2 cellular contexts compared by ENCODE assay signal in genomic region chr6:136317976-136318375, GRCh38.
TF ChIP-seq lines count a peak whose summit lies in the region.

No MANE protein-coding gene starts in this region.

TF ChIP-seq in IMR-90, 13 proteins besides CTCF, POLR2A, EP300 and RAD21:
- TF ChIP-seq SMC3 (IDR thresholded peaks at IDR 0.05; ENCODE audit: low read depth, low read length) (no peak), FOS (IDR thresholded peaks at IDR 0.05; ENCODE audit: low read depth, low read length) (no peak), MXI1 (IDR thresholded peaks at IDR 0.05; ENCODE audit: borderline replicate concordance, low read depth, low read length) (no peak), ELK1 (IDR thresholded peaks at IDR 0.05; ENCODE audit: borderline replicate concordance, low read depth, low read length) (no peak), NFE2L2 (IDR thresholded peaks at IDR 0.05; ENCODE audit: low read depth, low read length) (no peak), CHD1 (IDR thresholded peaks at IDR 0.05; ENCODE audit: low read depth, low read length) (no peak)
- TF ChIP-seq, protein P1, sequence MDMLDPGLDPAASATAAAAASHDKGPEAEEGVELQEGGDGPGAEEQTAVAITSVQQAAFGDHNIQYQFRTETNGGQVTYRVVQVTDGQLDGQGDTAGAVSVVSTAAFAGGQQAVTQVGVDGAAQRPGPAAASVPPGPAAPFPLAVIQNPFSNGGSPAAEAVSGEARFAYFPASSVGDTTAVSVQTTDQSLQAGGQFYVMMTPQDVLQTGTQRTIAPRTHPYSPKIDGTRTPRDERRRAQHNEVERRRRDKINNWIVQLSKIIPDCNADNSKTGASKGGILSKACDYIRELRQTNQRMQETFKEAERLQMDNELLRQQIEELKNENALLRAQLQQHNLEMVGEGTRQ (IDR thresholded peaks at IDR 0.05; ENCODE audit: low read depth, low read length) = no peak

TF ChIP-seq in GM12878, 131 proteins besides CTCF, POLR2A, EP300 and RAD21:
- TF ChIP-seq SMAD1 (IDR thresholded peaks at IDR 0.05; ENCODE audit: low read depth, partially characterized antibody) = no peak
- TF ChIP-seq RFX5 (IDR thresholded peaks at IDR 0.05; ENCODE audit: low read depth, low read length) = no peak
- no peak for TF ChIP-seq STAT1 (conservative IDR thresholded peaks at IDR 0.05)
- no peak for TF ChIP-seq WRNIP1 (IDR thresholded peaks at IDR 0.05; ENCODE audit: borderline replicate concordance, low read depth, low read length)
- no peak for TF ChIP-seq ZBED1 (IDR thresholded peaks at IDR 0.05; ENCODE audit: borderline replicate concordance)
- no peak for TF ChIP-seq SPI1 (IDR thresholded peaks at IDR 0.05; ENCODE audit: borderline replicate concordance, insufficient read depth, low read depth, low read length)
- TF ChIP-seq RAD51 (IDR thresholded peaks at IDR 0.05) = no peak
- no peak for TF ChIP-seq RELA (IDR thresholded peaks at IDR 0.05; ENCODE audit: borderline replicate concordance, partially characterized antibody)
- no peak for TF ChIP-seq RELB (IDR thresholded peaks at IDR 0.05; ENCODE audit: low read depth)
- TF ChIP-seq ZNF24 (IDR thresholded peaks at IDR 0.05) = no peak
- no peak for TF ChIP-seq EGR1 (IDR thresholded peaks at IDR 0.05; ENCODE audit: borderline replicate concordance in 1 of 2, low read depth in 2 of 2, low read length in 2 of 2)
- no peak for TF ChIP-seq ZZZ3 (IDR thresholded peaks at IDR 0.05; ENCODE audit: control insufficient read depth, insufficient read length, low read depth)
